10 cellular contexts compared by ENCODE assay signal in genomic region chr20:34311118-34312023, GRCh38. TPM values are rescaled to one million over a fixed set of nuclear protein-coding genes. Genes with fewer than 3 reads are reported as not detected.
DNase-seq lines count a peak whose midpoint lies in the region; ATAC-seq and TF ChIP-seq lines count a peak whose summit lies in the region.
"Had no signal": no experiment of that assay in that cellular context is flagged by ENCODE, and none has a peak within 500 bp of the region (broad histone marks: within the 10 kb centered on the region; RNA-seq: fewer than 3 reads in every experiment).

No MANE protein-coding gene starts in this region.

- TF ChIP-seq CTCF in OCI-LY1 (IDR thresholded peaks at IDR 0.05; ENCODE audit: low read length) (peak; percentile 33; the same call in 1 of the 2 replicates), psoas muscle (IDR thresholded peaks at IDR 0.05) (no peak)

- 21 to 24% (median 24%) methylated on average over 44 to 45 of the region's 45 CpGs for WGBS in psoas muscle, 3 donors

- no peaks in the 10 kb centered on the region for H3K9me3 ChIP-seq in OCI-LY1 (ENCODE audit: low read length)
- H3K9me3 ChIP-seq in psoas muscle: no peaks in the 10 kb centered on the region

- ATAC-seq in psoas muscle (no peak), GM21381 (IDR thresholded peaks at IDR 0.05; ENCODE audit: unreplicated experiment) (no peak), HG02938 (IDR thresholded peaks at IDR 0.05; ENCODE audit: unreplicated experiment) (no peak)

- H4K20me1 ChIP-seq in OCI-LY1 (ENCODE audit: insufficient read depth, low read length): no peaks in the 10 kb centered on the region

- H3K4me1 ChIP-seq in OCI-LY1 (ENCODE audit: insufficient read depth, low read length, severe bottlenecking) (peaks cover 16% of the 10 kb centered on the region), psoas muscle (peaks cover 5% of the 10 kb centered on the region)

- H3K27ac ChIP-seq in OCI-LY1 (ENCODE audit: low read depth, low read length, poor library complexity, severe bottlenecking) (no peak overlapping the region), psoas muscle (no peak overlapping the region)

- no peaks in the 10 kb centered on the region for H3F3A ChIP-seq in OCI-LY1 (ENCODE audit: insufficient read depth, low read length)

- no peak overlapping the region for H2AFZ ChIP-seq in OCI-LY1 (ENCODE audit: low read length)

- no peak overlapping the region for H3K9ac ChIP-seq in OCI-LY1 (ENCODE audit: low read length)

- H3K27me3 ChIP-seq in OCI-LY1 (ENCODE audit: insufficient read depth, low read length) (no peaks in the 10 kb centered on the region), psoas muscle (ENCODE audit: insufficient read depth in 3 of 3, low read length in 2 of 3) (peaks cover 0 to 11% (median 4%) of the 10 kb centered on the region in 3 donors)

- intact Hi-C loops in head of caudate nucleus (cut with DNase I) (loop anchor here (2.0 to 10.0 kb wide), 2 partner anchors 165 to 203 kb away; partner anchors contain the start of gene DYNLRB1), psoas muscle (cut with DNase I) (loop anchor here (1.0 to 10.0 kb wide), 8 partner anchors 163 to 463 kb away; partner anchors contain the start of genes DYNLRB1 (in 1 of the 2) and TP53INP2 (in 1 of the 2))

- peak; percentile 40 for DNase-seq in GM03348 (ENCODE audit: low spot score)
- peak in 22 of 42 donors; percentile 8 to 69 (median 34) for DNase-seq in head of caudate nucleus
- no peak for DNase-seq in psoas muscle
- no peak for DNase-seq in NCI-H2029 (lab: John Stamatoyannopoulos, UW)
- DNase-seq in dermis blood vessel endothelial cell: no peak
- DNase-seq: naive thymus-derived CD8-positive, alpha-beta T cell; NCI-H1694 treated with DMSO at 0.1 percent for 48 hours had no signal

- no peaks in the 10 kb centered on the region for H3K9me2 ChIP-seq in OCI-LY1 (ENCODE audit: low read depth, low read length)

- no peaks in the 10 kb centered on the region for H3K79me2 ChIP-seq in OCI-LY1 (ENCODE audit: insufficient read depth, low read length)

- H3K4me3 ChIP-seq in OCI-LY1 (ENCODE audit: low read depth, low read length, poor library complexity, severe bottlenecking): peak overlapping the region; percentile 7
- peak overlapping the region; percentile 1 for H3K4me3 ChIP-seq in psoas muscle

- no peaks in the 10 kb centered on the region for H3K36me3 ChIP-seq in OCI-LY1 (ENCODE audit: insufficient read depth, low read length)
- no peaks in the 10 kb centered on the region for H3K36me3 ChIP-seq in psoas muscle (ENCODE audit: insufficient read depth in 1 of 2, low read depth in 1 of 2)

- H3K4me2 ChIP-seq in OCI-LY1 (ENCODE audit: low read length): peak overlapping the region; percentile 19; the same call in 1 of the 2 replicates

RNA-seq across cellular contexts. Expression of gene AHCY, which starts 8.2 kb away (rescaled TPM):
- total RNA-seq in psoas muscle (10 to 100 TPM; 56.2 to 94.4 (median 82.3) TPM), dermis blood vessel endothelial cell (95.6 and 136 TPM in 2 replicates)
- 100 to 1,000 TPM in 1 of 3 donors, 10 to 100 TPM in 2; 82.2 to 128 (median 89.6) TPM for polyA plus RNA-seq in psoas muscle

RNA-seq across cellular contexts. Expression of gene ITCH, which starts 51.7 kb away (rescaled TPM):
- total RNA-seq in psoas muscle: 10 to 100 TPM; 36.9 to 50.3 (median 41.7) TPM
- 10 to 100 TPM; 10.1 to 35.1 (median 14.4) TPM for polyA plus RNA-seq in psoas muscle
- total RNA-seq in dermis blood vessel endothelial cell: 70.3 and 81.1 TPM in 2 replicates

Comparison
In these comparisons a context has a peak if more than half of its experiments do, and no peak if none do; other contexts are left out.
1. DNase-seq: peak in GM03348 (single experiment) and head of caudate nucleus (22 of 42); none in psoas muscle (0 of 2), NCI-H2029 (single experiment) and dermis blood vessel endothelial cell (single experiment).